29 cellular contexts compared by ENCODE assay signal in the genomic region with DNA sequence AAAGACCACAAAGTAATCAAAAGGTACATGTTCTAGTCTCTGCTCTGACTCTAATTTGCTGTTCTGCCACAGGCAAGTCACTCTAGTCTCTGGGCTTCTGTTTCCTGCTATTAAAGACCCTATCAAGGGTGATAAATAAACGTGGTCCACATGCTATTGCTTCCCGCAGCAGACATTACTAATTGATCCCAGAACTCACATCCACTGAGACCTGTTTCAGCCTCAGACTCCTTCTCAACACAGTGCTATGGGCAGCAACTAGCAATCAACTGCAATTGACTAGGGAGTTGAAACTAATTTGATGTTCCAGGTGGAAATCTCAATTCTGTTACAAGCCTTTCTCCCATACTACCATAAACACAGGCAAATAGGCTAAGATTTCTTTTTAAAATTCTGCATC.
"Had no signal": no experiment of that assay in that cellular context is flagged by ENCODE, and none has a peak within 500 bp of the region (broad histone marks: within the 10 kb centered on the region; RNA-seq: fewer than 3 reads in every experiment).

No MANE protein-coding gene starts in this region.

- DNase-seq: colonic mucosa; cortex of kidney; dermis blood vessel endothelial cell; dorsolateral prefrontal cortex; effector CD4-positive, alpha-beta T cell; effector CD8-positive, alpha-beta T cell; effector memory CD4-positive, alpha-beta T cell; effector memory CD8-positive, alpha-beta T cell; endodermal cell; erythroblast; esophagus squamous epithelium; foreskin fibroblast; foreskin keratinocyte; foreskin melanocyte; gastrocnemius medialis; glutamatergic neuron; head of caudate nucleus; heart left ventricle; heart right ventricle had no signal

- H3K27ac ChIP-seq: colonic mucosa, coronary artery, dorsolateral prefrontal cortex, epithelial cell of prostate, esophagus muscularis mucosa, esophagus squamous epithelium, foreskin keratinocyte, gastrocnemius medialis, gastroesophageal sphincter, heart left ventricle, heart right ventricle, hepatocyte had no signal

- FAIRE-seq: endometrium, endothelial cell of umbilical vein, frontal cortex had no signal

- H2AFZ ChIP-seq: hepatocyte had no signal

- H3K27me3 ChIP-seq: colonic mucosa, dorsolateral prefrontal cortex, esophagus muscularis mucosa, esophagus squamous epithelium, foreskin keratinocyte, gastrocnemius medialis, hepatocyte had no signal

- H3K4me3 ChIP-seq: colonic mucosa, coronary artery, dorsolateral prefrontal cortex, esophagus muscularis mucosa, esophagus squamous epithelium, gastrocnemius medialis, gastroesophageal sphincter, heart left ventricle, heart right ventricle, hepatocyte had no signal

- H3K27ac Mint-ChIP-seq: dendritic cell treated with granulocyte-macrophage colony-stimulating factor and Interleukin-4, amounts not matched to agents 40 ng/mL and 50 ng/mL, for 4 days; effector memory CD8-positive, alpha-beta T cell; endodermal cell had no signal

- H3K4me2 ChIP-seq: hepatocyte had no signal

- ATAC-seq: effector memory CD8-positive, alpha-beta T cell; esophagus mucosa; foreskin keratinocyte; gastrocnemius medialis; gastroesophageal sphincter; heart left ventricle; heart right ventricle had no signal

- H3K36me3 ChIP-seq: colonic mucosa, esophagus muscularis mucosa, gastrocnemius medialis, gastroesophageal sphincter, heart left ventricle, heart right ventricle had no signal

- H3K79me2 ChIP-seq: hepatocyte had no signal

- H3K9me3 ChIP-seq: colonic mucosa, esophagus muscularis mucosa, esophagus squamous epithelium, gastrocnemius medialis had no signal

- H3K4me3 Mint-ChIP-seq: dendritic cell treated with granulocyte-macrophage colony-stimulating factor and Interleukin-4, amounts not matched to agents 40 ng/mL and 50 ng/mL, for 4 days; effector memory CD8-positive, alpha-beta T cell; endodermal cell had no signal

- H3K4me1 ChIP-seq: colonic mucosa, foreskin keratinocyte, gastrocnemius medialis, gastroesophageal sphincter, heart left ventricle, heart right ventricle had no signal

- H3K9me3 Mint-ChIP-seq: dendritic cell treated with granulocyte-macrophage colony-stimulating factor and Interleukin-4, amounts not matched to agents 40 ng/mL and 50 ng/mL, for 4 days; effector memory CD8-positive, alpha-beta T cell had no signal

- H3K27me3 Mint-ChIP-seq: dendritic cell treated with granulocyte-macrophage colony-stimulating factor and Interleukin-4, amounts not matched to agents 40 ng/mL and 50 ng/mL, for 4 days had no signal
